Comparison of ENCODE assay signal across 1 cellular context in the genomic region with DNA sequence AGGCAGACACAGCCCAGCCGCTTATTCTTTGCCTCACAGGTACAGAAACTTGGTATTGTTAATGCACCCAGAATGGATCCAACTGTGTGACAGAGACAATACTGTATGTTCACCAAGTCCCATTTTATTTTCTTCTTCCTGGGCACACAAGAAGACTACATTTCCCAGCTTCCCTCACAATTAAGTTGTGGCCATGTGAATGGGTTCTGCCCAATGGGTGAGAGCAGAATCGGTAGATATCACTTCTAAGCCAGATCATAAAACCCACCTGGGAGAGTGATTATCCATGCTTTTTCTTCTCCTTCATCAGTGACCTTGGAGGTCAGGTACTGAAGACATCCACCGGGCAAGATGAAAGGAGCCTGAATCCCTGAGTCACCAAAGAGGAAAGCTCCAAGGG.
TF ChIP-seq lines count a peak whose summit lies in the region.

No MANE protein-coding gene starts in this region.

TF ChIP-seq in GM23338, 12 proteins besides CTCF, POLR2A, EP300 and RAD21 (continued from another document):
- TF ChIP-seq, protein P1, sequence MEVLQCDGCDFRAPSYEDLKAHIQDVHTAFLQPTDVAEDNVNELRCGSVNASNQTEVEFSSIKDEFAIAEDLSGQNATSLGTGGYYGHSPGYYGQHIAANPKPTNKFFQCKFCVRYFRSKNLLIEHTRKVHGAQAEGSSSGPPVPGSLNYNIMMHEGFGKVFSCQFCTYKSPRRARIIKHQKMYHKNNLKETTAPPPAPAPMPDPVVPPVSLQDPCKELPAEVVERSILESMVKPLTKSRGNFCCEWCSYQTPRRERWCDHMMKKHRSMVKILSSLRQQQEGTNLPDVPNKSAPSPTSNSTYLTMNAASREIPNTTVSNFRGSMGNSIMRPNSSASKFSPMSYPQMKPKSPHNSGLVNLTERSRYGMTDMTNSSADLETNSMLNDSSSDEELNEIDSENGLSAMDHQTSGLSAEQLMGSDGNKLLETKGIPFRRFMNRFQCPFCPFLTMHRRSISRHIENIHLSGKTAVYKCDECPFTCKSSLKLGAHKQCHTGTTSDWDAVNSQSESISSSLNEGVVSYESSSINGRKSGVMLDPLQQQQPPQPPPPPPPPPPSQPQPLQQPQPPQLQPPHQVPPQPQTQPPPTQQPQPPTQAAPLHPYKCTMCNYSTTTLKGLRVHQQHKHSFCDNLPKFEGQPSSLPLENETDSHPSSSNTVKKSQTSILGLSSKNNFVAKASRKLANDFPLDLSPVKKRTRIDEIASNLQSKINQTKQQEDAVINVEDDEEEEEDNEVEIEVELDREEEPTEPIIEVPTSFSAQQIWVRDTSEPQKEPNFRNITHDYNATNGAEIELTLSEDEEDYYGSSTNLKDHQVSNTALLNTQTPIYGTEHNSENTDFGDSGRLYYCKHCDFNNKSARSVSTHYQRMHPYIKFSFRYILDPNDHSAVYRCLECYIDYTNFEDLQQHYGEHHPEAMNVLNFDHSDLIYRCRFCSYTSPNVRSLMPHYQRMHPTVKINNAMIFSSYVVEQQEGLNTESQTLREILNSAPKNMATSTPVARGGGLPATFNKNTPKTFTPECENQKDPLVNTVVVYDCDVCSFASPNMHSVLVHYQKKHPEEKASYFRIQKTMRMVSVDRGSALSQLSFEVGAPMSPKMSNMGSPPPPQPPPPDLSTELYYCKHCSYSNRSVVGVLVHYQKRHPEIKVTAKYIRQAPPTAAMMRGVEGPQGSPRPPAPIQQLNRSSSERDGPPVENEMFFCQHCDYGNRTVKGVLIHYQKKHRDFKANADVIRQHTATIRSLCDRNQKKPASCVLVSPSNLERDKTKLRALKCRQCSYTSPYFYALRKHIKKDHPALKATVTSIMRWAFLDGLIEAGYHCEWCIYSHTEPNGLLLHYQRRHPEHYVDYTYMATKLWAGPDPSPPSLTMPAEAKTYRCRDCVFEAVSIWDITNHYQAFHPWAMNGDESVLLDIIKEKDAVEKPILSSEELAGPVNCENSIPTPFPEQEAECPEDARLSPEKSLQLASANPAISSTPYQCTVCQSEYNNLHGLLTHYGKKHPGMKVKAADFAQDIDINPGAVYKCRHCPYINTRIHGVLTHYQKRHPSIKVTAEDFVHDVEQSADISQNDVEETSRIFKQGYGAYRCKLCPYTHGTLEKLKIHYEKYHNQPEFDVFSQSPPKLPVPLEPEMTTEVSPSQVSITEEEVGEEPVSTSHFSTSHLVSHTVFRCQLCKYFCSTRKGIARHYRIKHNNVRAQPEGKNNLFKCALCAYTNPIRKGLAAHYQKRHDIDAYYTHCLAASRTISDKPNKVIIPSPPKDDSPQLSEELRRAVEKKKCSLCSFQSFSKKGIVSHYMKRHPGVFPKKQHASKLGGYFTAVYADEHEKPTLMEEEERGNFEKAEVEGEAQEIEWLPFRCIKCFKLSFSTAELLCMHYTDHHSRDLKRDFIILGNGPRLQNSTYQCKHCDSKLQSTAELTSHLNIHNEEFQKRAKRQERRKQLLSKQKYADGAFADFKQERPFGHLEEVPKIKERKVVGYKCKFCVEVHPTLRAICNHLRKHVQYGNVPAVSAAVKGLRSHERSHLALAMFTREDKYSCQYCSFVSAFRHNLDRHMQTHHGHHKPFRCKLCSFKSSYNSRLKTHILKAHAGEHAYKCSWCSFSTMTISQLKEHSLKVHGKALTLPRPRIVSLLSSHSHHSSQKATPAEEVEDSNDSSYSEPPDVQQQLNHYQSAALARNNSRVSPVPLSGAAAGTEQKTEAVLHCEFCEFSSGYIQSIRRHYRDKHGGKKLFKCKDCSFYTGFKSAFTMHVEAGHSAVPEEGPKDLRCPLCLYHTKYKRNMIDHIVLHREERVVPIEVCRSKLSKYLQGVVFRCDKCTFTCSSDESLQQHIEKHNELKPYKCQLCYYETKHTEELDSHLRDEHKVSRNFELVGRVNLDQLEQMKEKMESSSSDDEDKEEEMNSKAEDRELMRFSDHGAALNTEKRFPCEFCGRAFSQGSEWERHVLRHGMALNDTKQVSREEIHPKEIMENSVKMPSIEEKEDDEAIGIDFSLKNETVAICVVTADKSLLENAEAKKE (CRISPR knock-in tag; IDR thresholded peaks at IDR 0.05), result no peak
- TF ChIP-seq JUNB (IDR thresholded peaks at IDR 0.05; ENCODE audit: unreplicated experiment) (no peak), ZNF331 (CRISPR knock-in tag; IDR thresholded peaks at IDR 0.05; ENCODE audit: low read depth) (no peak), STAT1 (IDR thresholded peaks at IDR 0.05; ENCODE audit: unreplicated experiment) (no peak), CREB1 (CRISPR knock-in tag; IDR thresholded peaks at IDR 0.05; ENCODE audit: low read depth) (no peak), POLR2AphosphoS5 (IDR thresholded peaks at IDR 0.05; ENCODE audit: low read depth) (no peak), NANOG (IDR thresholded peaks at IDR 0.05; ENCODE audit: borderline replicate concordance) (no peak), EZH2 (IDR thresholded peaks at IDR 0.05; ENCODE audit: low read depth, unreplicated experiment) (no peak), ZNF114 (CRISPR knock-in tag; IDR thresholded peaks at IDR 0.05) (no peak)
- TF ChIP-seq, protein P2, sequence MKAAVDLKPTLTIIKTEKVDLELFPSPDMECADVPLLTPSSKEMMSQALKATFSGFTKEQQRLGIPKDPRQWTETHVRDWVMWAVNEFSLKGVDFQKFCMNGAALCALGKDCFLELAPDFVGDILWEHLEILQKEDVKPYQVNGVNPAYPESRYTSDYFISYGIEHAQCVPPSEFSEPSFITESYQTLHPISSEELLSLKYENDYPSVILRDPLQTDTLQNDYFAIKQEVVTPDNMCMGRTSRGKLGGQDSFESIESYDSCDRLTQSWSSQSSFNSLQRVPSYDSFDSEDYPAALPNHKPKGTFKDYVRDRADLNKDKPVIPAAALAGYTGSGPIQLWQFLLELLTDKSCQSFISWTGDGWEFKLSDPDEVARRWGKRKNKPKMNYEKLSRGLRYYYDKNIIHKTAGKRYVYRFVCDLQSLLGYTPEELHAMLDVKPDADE (IDR thresholded peaks at IDR 0.05), result no peak
- TF ChIP-seq, protein P3, sequence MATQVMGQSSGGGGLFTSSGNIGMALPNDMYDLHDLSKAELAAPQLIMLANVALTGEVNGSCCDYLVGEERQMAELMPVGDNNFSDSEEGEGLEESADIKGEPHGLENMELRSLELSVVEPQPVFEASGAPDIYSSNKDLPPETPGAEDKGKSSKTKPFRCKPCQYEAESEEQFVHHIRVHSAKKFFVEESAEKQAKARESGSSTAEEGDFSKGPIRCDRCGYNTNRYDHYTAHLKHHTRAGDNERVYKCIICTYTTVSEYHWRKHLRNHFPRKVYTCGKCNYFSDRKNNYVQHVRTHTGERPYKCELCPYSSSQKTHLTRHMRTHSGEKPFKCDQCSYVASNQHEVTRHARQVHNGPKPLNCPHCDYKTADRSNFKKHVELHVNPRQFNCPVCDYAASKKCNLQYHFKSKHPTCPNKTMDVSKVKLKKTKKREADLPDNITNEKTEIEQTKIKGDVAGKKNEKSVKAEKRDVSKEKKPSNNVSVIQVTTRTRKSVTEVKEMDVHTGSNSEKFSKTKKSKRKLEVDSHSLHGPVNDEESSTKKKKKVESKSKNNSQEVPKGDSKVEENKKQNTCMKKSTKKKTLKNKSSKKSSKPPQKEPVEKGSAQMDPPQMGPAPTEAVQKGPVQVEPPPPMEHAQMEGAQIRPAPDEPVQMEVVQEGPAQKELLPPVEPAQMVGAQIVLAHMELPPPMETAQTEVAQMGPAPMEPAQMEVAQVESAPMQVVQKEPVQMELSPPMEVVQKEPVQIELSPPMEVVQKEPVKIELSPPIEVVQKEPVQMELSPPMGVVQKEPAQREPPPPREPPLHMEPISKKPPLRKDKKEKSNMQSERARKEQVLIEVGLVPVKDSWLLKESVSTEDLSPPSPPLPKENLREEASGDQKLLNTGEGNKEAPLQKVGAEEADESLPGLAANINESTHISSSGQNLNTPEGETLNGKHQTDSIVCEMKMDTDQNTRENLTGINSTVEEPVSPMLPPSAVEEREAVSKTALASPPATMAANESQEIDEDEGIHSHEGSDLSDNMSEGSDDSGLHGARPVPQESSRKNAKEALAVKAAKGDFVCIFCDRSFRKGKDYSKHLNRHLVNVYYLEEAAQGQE (IDR thresholded peaks at IDR 0.05; ENCODE audit: unreplicated experiment), result no peak
TF ChIP-seq in GM23338: peak in this region for 0.
